In the genomic region with DNA sequence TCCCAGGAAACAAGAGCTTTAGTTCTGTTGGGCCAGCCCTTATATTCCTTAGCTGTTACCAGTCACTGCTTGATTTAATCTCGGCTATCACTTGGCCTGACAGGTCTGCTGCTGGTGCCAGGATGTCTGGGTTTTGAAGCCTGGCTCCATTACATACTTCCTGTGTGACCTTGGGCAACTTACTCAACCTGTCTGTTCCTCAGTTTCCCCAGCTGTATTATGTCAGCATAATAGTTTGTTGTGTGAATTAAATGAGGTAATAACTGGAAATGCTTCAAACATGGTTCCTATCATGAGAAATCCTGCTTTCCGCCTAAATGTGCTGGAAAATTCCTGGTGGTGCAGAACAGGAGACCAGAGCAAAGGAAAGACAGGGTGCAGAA, we compare ENCODE assay signal across 13 cellular contexts. TPM values are rescaled to one million over a fixed set of nuclear protein-coding genes. Genes with fewer than 3 reads are reported as not detected.
DNase-seq lines count a peak whose midpoint lies in the region; ATAC-seq, FAIRE-seq and TF ChIP-seq lines count a peak whose summit lies in the region.
"Had no signal": no experiment of that assay in that cellular context is flagged by ENCODE, and none has a peak within 500 bp of the region (broad histone marks: within the 10 kb centered on the region; RNA-seq: fewer than 3 reads in every experiment).

No MANE protein-coding gene starts in this region.

- no peaks in the 10 kb centered on the region for H3K36me3 ChIP-seq in ACC112 (ENCODE audit: insufficient read depth, low read length)
- H3K36me3 ChIP-seq in mammary epithelial cell (ENCODE audit: insufficient read depth, low read length): no peaks in the 10 kb centered on the region
- H3K36me3 ChIP-seq in mesendoderm (ENCODE audit: control insufficient read depth, insufficient read depth, low read length): no peaks in the 10 kb centered on the region
- no peaks in the 10 kb centered on the region for H3K36me3 ChIP-seq in body of pancreas (replicated peaks in 1 of 2; ENCODE audit: insufficient read depth in 1 of 2, low read depth in 2 of 2)
- H3K36me3 ChIP-seq: cardiac muscle cell, spleen had no signal

- H3K27ac ChIP-seq in ACC112 (ENCODE audit: low read depth, low read length) (no peak overlapping the region), mammary epithelial cell (ENCODE audit: insufficient read depth, low read depth, low read length) (no peak overlapping the region), mesendoderm (ENCODE audit: low read depth, low read length) (no peak overlapping the region), body of pancreas (no peak overlapping the region)
- H3K27ac ChIP-seq: C4-2B, cardiac muscle cell, foreskin keratinocyte, spleen had no signal

- H3K27me3 ChIP-seq in ACC112 (ENCODE audit: insufficient read depth, low read length) (peaks cover 58% of the 10 kb centered on the region), mammary epithelial cell (ENCODE audit: insufficient read depth, low read length) (no peaks in the 10 kb centered on the region), mesendoderm (ENCODE audit: insufficient read depth, low read length, poor library complexity) (no peaks in the 10 kb centered on the region), body of pancreas (no peaks in the 10 kb centered on the region)

- peak overlapping the region; percentile 88 for H3K18ac ChIP-seq in mesendoderm (ENCODE audit: low read length)

- H3K4me1 ChIP-seq in ACC112 (ENCODE audit: control insufficient read depth, insufficient read depth, low read length, unreplicated experiment) (no peaks in the 10 kb centered on the region), mammary epithelial cell (ENCODE audit: insufficient read depth, low read length) (no peaks in the 10 kb centered on the region), mesendoderm (ENCODE audit: control insufficient read depth, low read depth, low read length) (peaks cover 5% of the 10 kb centered on the region), body of pancreas (peaks cover 11% of the 10 kb centered on the region)
- H3K4me1 ChIP-seq: foreskin keratinocyte had no signal

- dilution Hi-C loops in mammary epithelial cell (cut with HindIII; ENCODE audit: low sequenced_read_pairs): loop anchor here (5.0 to 10.0 kb wide), 3 partner anchors 49 to 294 kb away; a partner anchor contains a TSS

- no peak overlapping the region for H3K23ac ChIP-seq in mesendoderm (ENCODE audit: low read length)

- no peaks in the 10 kb centered on the region for H4K20me1 ChIP-seq in mammary epithelial cell (ENCODE audit: insufficient read depth, low read length)

- H3K56ac ChIP-seq in mesendoderm (ENCODE audit: low read length): peak overlapping the region; percentile 8

- intact Hi-C loops in mammary epithelial cell (cut with micrococcal nuclease) (no loop called here), body of pancreas (cut with DNase I) (no loop called here)

- H2AFZ ChIP-seq in ACC112 (ENCODE audit: low read length, unreplicated experiment): peak overlapping the region; percentile 0
- peak overlapping the region; percentile 69 for H2AFZ ChIP-seq in mammary epithelial cell (ENCODE audit: low read depth, low read length)

- no peak for TF ChIP-seq POLR2A in body of pancreas (IDR thresholded peaks at IDR 0.05)

- no peak overlapping the region for H2AK5ac ChIP-seq in mesendoderm (ENCODE audit: low read length)

- WGBS in mammary epithelial cell (ENCODE audit: low coverage, missing lambda C conversion rate): 72% methylated on average over 2 of the region's 2 CpGs
- WGBS in mesendoderm (ENCODE audit: extremely low coverage, insufficient coverage, low lambda C conversion rate): no CpG with 5 or more reads among the region's 2 CpGs
- WGBS in body of pancreas, 2 donors: 51 to 61% methylated on average over 2 of the region's 2 CpGs

- in situ Hi-C loops in mammary epithelial cell (cut with MboI; ENCODE audit: low sequenced_read_pairs in 2 of 2): no loop called here

- BruUV-seq in mammary epithelial cell (replicated peaks; lab: Mats Ljungman, UMichigan): no TSS peak

- H3K9ac ChIP-seq in mammary epithelial cell (ENCODE audit: insufficient read depth, low read length) (no peak overlapping the region), mesendoderm (ENCODE audit: low read length) (no peak overlapping the region)

- H3K79me2 ChIP-seq in ACC112 (ENCODE audit: control insufficient read depth, insufficient read depth, low read length, unreplicated experiment) (no peaks in the 10 kb centered on the region), mammary epithelial cell (ENCODE audit: insufficient read depth, low read length) (no peaks in the 10 kb centered on the region), mesendoderm (ENCODE audit: control insufficient read depth, insufficient read depth, low read length) (no peaks in the 10 kb centered on the region)

- peak; percentile 79 for FAIRE-seq in HTR-8/SVneo (lab: Jason Lieb, UNC)

- no peak for ATAC-seq in body of pancreas

- H3K4me2 ChIP-seq in mammary epithelial cell (ENCODE audit: insufficient read depth, low read depth, low read length): peak overlapping the region; percentile 81
- no peak overlapping the region for H3K4me2 ChIP-seq in mesendoderm (ENCODE audit: low read length)

- H3K4ac ChIP-seq in mesendoderm (ENCODE audit: low read depth, low read length): peak overlapping the region; percentile 19

- DNase-seq in HTR-8/SVneo (ENCODE audit: insufficient read length, low spot score) (no peak), mammary epithelial cell (no peak), mesendoderm (peak; percentile 87), NCI-H2081 treated with DMSO at 0.1 percent for 48 hours (lab: John Stamatoyannopoulos, UW) (no peak), body of pancreas (no peak), SIG-M5 treated with dmso at 0.1 percent for 504 hours (lab: John Stamatoyannopoulos, UW; ENCODE audit: unreplicated experiment) (no peak), NCI-H1105 treated with DMSO at 0.1 percent for 48 hours (lab: John Stamatoyannopoulos, UW) (no peak)
- DNase-seq: NK-92 treated with Interleukin-12 subunit alpha and Interleukin-12 subunit beta, amount 100 ng/mL, for 24 hours had no signal

- CTCF ChIA-PET in mammary epithelial cell (lab: Charles Lee; ENCODE audit: low non-redundant PET): no interaction called here

- no peak overlapping the region for H4K8ac ChIP-seq in mesendoderm (ENCODE audit: low read depth, low read length)

- no peaks in the 10 kb centered on the region for H3K79me1 ChIP-seq in mesendoderm (ENCODE audit: low read length)

- H3K4me3 ChIP-seq in ACC112 (ENCODE audit: low read depth, low read length) (no peak overlapping the region), mammary epithelial cell (replicated peaks in 1 of 3; ENCODE audit: insufficient read depth in 1 of 3, low read depth in 2 of 3, low read length in 3 of 3) (no peak overlapping the region), mesendoderm (ENCODE audit: low read length) (no peak overlapping the region), body of pancreas (no peak overlapping the region)
- H3K4me3 ChIP-seq: cardiac muscle cell had no signal

- H4K5ac ChIP-seq in mesendoderm (ENCODE audit: low read length): no peak overlapping the region

- H2BK15ac ChIP-seq in mesendoderm (replicated peaks; ENCODE audit: low read depth): peak overlapping the region; percentile 75

- H2BK120ac ChIP-seq in mesendoderm (ENCODE audit: low read depth, low read length): peak overlapping the region; percentile 98

- peak overlapping the region; percentile 9 for H2BK5ac ChIP-seq in mesendoderm (ENCODE audit: low read length)

- H3K9me3 ChIP-seq in mammary epithelial cell (replicated peaks; ENCODE audit: insufficient read depth, low read length) (no peaks in the 10 kb centered on the region), body of pancreas (no peaks in the 10 kb centered on the region)
- H3K9me3 ChIP-seq: spleen had no signal

- TF ChIP-seq CTCF in mammary epithelial cell (conservative IDR thresholded peaks at IDR 0.05 in 1 of 2, IDR thresholded peaks at IDR 0.05 in 1 of 2; ENCODE audit: extremely low read depth in 1 of 2, insufficient read depth in 1 of 2, low read depth in 1 of 2, low read length in 2 of 2) (no peak), body of pancreas (IDR thresholded peaks at IDR 0.05) (no peak)

RNA-seq across cellular contexts. Expression of a gene that starts 50.6 kb away (rescaled TPM):
- total RNA-seq in mammary epithelial cell (not detected), body of pancreas (not detected)
- polyA plus RNA-seq in mammary epithelial cell: not detected
- not detected for polyA minus RNA-seq in mammary epithelial cell
- not detected for polyA plus RNA-seq in mesendoderm (2013, experiment 1 of 2)
- polyA plus RNA-seq in mesendoderm (2013, experiment 2 of 2): not detected
- total RNA-seq: cardiac muscle cell, foreskin keratinocyte, spleen had no signal
- polyA plus RNA-seq: cardiac muscle cell, foreskin keratinocyte, spleen had no signal

RNA-seq across cellular contexts. Expression of a gene that starts 54.1 kb away (rescaled TPM):
- under 1 TPM; under 0.01 to 0.54 TPM for total RNA-seq in mammary epithelial cell
- 0.20 TPM for polyA plus RNA-seq in mammary epithelial cell
- polyA minus RNA-seq in mammary epithelial cell: 0.31 TPM
- 0.45 TPM for polyA plus RNA-seq in mesendoderm (2013, experiment 1 of 2)
- 0.66 TPM for polyA plus RNA-seq in mesendoderm (2013, experiment 2 of 2)
- total RNA-seq in body of pancreas: 1 to 10 TPM; 1.6 to 2.3 TPM
